In genomic region chr7:129757991-129758390, GRCh38 we compare ENCODE assay signal across 31 cellular contexts.
"Had no signal": no experiment of that assay in that cellular context is flagged by ENCODE, and none has a peak within 500 bp of the region (broad histone marks: within the 10 kb centered on the region; RNA-seq: fewer than 3 reads in every experiment).

No MANE protein-coding gene starts in this region.

- FAIRE-seq: small intestine had no signal

- H3K36me3 ChIP-seq: ovary, uterus had no signal

- H3K4me1 Mint-ChIP-seq: neural crest cell; stimulated activated effector memory CD8-positive, alpha-beta T cell treated with anti-CD3 and anti-CD28 coated beads, Interleukin-12 subunit alpha, Interleukin-12 subunit beta, amount 100 ng/mL, for 72 hours; stimulated activated naive B cell treated with anti-CD40 and anti-IgM and Interleukin-4, amounts not matched to agents 10 μg/mL and 1 μg/mL and 100 μg/mL, for 72 hours had no signal

- H3K4me3 Mint-ChIP-seq: naive thymus-derived CD8-positive, alpha-beta T cell; natural killer cell treated with Interleukin-12 subunit alpha and Interleukin-12 subunit beta and Interleukin-15 and Interleukin-18, amount 100 ng/mL, for 72 hours; nephron progenitor cell; neural crest cell; stimulated activated effector memory CD8-positive, alpha-beta T cell treated with anti-CD3 and anti-CD28 coated beads, Interleukin-12 subunit alpha, Interleukin-12 subunit beta, amount 100 ng/mL, for 72 hours; stimulated activated naive B cell treated with anti-CD40 and anti-IgM and Interleukin-4, amounts not matched to agents 10 μg/mL and 1 μg/mL and 100 μg/mL, for 72 hours; stimulated activated naive CD8-positive, alpha-beta T cell treated with anti-CD3 and anti-CD28 coated beads, Interleukin-15, Interleukin-2, amounts not matched to agents 100 ng/mL and 50 ng/mL, for 24 hours; type B pancreatic cell had no signal

- H2AFZ ChIP-seq: parathyroid adenoma had no signal

- H3K36me3 Mint-ChIP-seq: natural killer cell treated with Interleukin-12 subunit alpha and Interleukin-12 subunit beta and Interleukin-15 and Interleukin-18, amount 100 ng/mL, for 72 hours had no signal

- ATAC-seq: naive thymus-derived CD8-positive, alpha-beta T cell; natural killer cell treated with Interleukin-12 subunit alpha and Interleukin-12 subunit beta and Interleukin-15 and Interleukin-18, amount 100 ng/mL, for 72 hours; right cardiac atrium; right lobe of liver; stimulated activated effector memory CD8-positive, alpha-beta T cell treated with anti-CD3 and anti-CD28 coated beads, Interleukin-12 subunit alpha, Interleukin-12 subunit beta, amount 100 ng/mL, for 72 hours; stimulated activated naive B cell treated with anti-CD40 and anti-IgM and Interleukin-4, amounts not matched to agents 10 μg/mL and 1 μg/mL and 100 μg/mL, for 72 hours; upper lobe of right lung had no signal

- H3K9me3 ChIP-seq: neutrophil, ovary, psoas muscle, right lobe of liver, sigmoid colon, suprapubic skin, testis, tibial artery, transverse colon, upper lobe of right lung, uterus had no signal

- H3K9ac ChIP-seq: parathyroid adenoma had no signal

- H3K27me3 Mint-ChIP-seq: naive thymus-derived CD8-positive, alpha-beta T cell; natural killer cell treated with Interleukin-12 subunit alpha and Interleukin-12 subunit beta and Interleukin-15 and Interleukin-18, amount 100 ng/mL, for 72 hours; progenitor cell of endocrine pancreas; stimulated activated naive B cell treated with anti-CD40 and anti-IgM and Interleukin-4, amounts not matched to agents 10 μg/mL and 1 μg/mL and 100 μg/mL, for 72 hours; stimulated activated naive CD8-positive, alpha-beta T cell treated with anti-CD3 and anti-CD28 coated beads, Interleukin-15, Interleukin-2, amounts not matched to agents 100 ng/mL and 50 ng/mL, for 24 hours; type B pancreatic cell had no signal

- H3K4me3 ChIP-seq: ovary, psoas muscle, right lobe of liver, sigmoid colon, stomach, suprapubic skin, testis, tibial artery, transverse colon, upper lobe of right lung, uterus had no signal

- DNase-seq: naive thymus-derived CD8-positive, alpha-beta T cell; nephron progenitor cell; nucleus accumbens; ovary; posterior cingulate gyrus; psoas muscle; right cardiac atrium; right lobe of liver; sigmoid colon; small intestine; stimulated activated CD4-positive, alpha-beta T cell treated with anti-CD3 and anti-CD28 coated beads, Interleukin-15, amount 100 ng/mL, for 24 hours; stimulated activated CD4-positive, alpha-beta T cell treated with anti-CD3 and anti-CD28 coated beads, Interleukin-2, amount 100 ng/mL, for 24 hours; stimulated activated CD4-positive, alpha-beta T cell treated with anti-CD3 and anti-CD28 coated beads, Interleukin-2, amount 100 ng/mL, for 48 hours; stimulated activated CD4-positive, alpha-beta T cell treated with anti-CD3 and anti-CD28 coated beads, Interleukin-4, amount 100 ng/mL, for 24 hours; stimulated activated naive B cell treated with anti-CD40 and anti-IgM and Interleukin-4, amounts not matched to agents 10 μg/mL and 1 μg/mL and 100 μg/mL, for 72 hours; stimulated activated naive CD4-positive, alpha-beta T cell treated with Interleukin-2 at 50 U/mL for 16 hours; stomach; testis; tibial artery; transverse colon; upper lobe of right lung; uterus had no signal

- H3K27ac Mint-ChIP-seq: natural killer cell treated with Interleukin-12 subunit alpha and Interleukin-12 subunit beta and Interleukin-15 and Interleukin-18, amount 100 ng/mL, for 72 hours; progenitor cell of endocrine pancreas; stimulated activated effector memory CD8-positive, alpha-beta T cell treated with anti-CD3 and anti-CD28 coated beads, Interleukin-12 subunit alpha, Interleukin-12 subunit beta, amount 100 ng/mL, for 72 hours; stimulated activated naive B cell treated with anti-CD40 and anti-IgM and Interleukin-4, amounts not matched to agents 10 μg/mL and 1 μg/mL and 100 μg/mL, for 72 hours; stimulated activated naive CD8-positive, alpha-beta T cell treated with anti-CD3 and anti-CD28 coated beads, Interleukin-15, Interleukin-2, amounts not matched to agents 100 ng/mL and 50 ng/mL, for 24 hours; type B pancreatic cell had no signal

- H3K27ac ChIP-seq: neutrophil, ovary, parathyroid adenoma, psoas muscle, right lobe of liver, sigmoid colon, stomach, suprapubic skin, testis, tibial artery, transverse colon, upper lobe of right lung, uterus had no signal

- H3K27me3 ChIP-seq: neutrophil, ovary, right lobe of liver, sigmoid colon, stomach, suprapubic skin, testis, tibial artery, transverse colon, upper lobe of right lung, uterus had no signal

- H3K4me1 ChIP-seq: parathyroid adenoma, psoas muscle, right lobe of liver, sigmoid colon, stomach, suprapubic skin, testis, tibial artery, transverse colon, upper lobe of right lung, uterus had no signal

- H3K9me3 Mint-ChIP-seq: naive thymus-derived CD8-positive, alpha-beta T cell; natural killer cell treated with Interleukin-12 subunit alpha and Interleukin-12 subunit beta and Interleukin-15 and Interleukin-18, amount 100 ng/mL, for 72 hours; nephron progenitor cell; neural crest cell; stimulated activated effector memory CD8-positive, alpha-beta T cell treated with anti-CD3 and anti-CD28 coated beads, Interleukin-12 subunit alpha, Interleukin-12 subunit beta, amount 100 ng/mL, for 72 hours; stimulated activated naive B cell treated with anti-CD40 and anti-IgM and Interleukin-4, amounts not matched to agents 10 μg/mL and 1 μg/mL and 100 μg/mL, for 72 hours; stimulated activated naive CD8-positive, alpha-beta T cell treated with anti-CD3 and anti-CD28 coated beads, Interleukin-15, Interleukin-2, amounts not matched to agents 100 ng/mL and 50 ng/mL, for 24 hours; type B pancreatic cell had no signal

- H3K79me2 ChIP-seq: parathyroid adenoma had no signal
